ENCODE assay signal across 19 cellular contexts in genomic region chr11:122048401-122048800, GRCh38.
"Had no signal": no experiment of that assay in that cellular context is flagged by ENCODE, and none has a peak within 500 bp of the region (broad histone marks: within the 10 kb centered on the region; RNA-seq: fewer than 3 reads in every experiment).

No MANE protein-coding gene starts in this region.

- H3K4me1 ChIP-seq: gastrocnemius medialis, parathyroid adenoma, sigmoid colon, spleen, upper lobe of right lung had no signal

- H3K27ac ChIP-seq: gastrocnemius medialis, parathyroid adenoma, sigmoid colon, spleen, upper lobe of right lung had no signal

- H3K4me3 ChIP-seq: gastrocnemius medialis, sigmoid colon, spleen, upper lobe of right lung had no signal

- H3K36me3 ChIP-seq: gastrocnemius medialis, sigmoid colon, spleen, upper lobe of right lung had no signal

- H3K79me2 ChIP-seq: parathyroid adenoma had no signal

- H3K9me3 ChIP-seq: gastrocnemius medialis, sigmoid colon, upper lobe of right lung had no signal

- H3K9ac ChIP-seq: parathyroid adenoma had no signal

- H2AFZ ChIP-seq: parathyroid adenoma had no signal

- DNase-seq: activated B cell treated with CpG ODN at 0.5 μM for 24 hours; activated CD4-positive, alpha-beta memory T cell treated with anti-CD3 and anti-CD28 coated beads for 36 hours; activated CD4-positive, alpha-beta T cell treated with anti-CD3 and anti-CD28 coated beads for 4 hours; activated naive CD4-positive, alpha-beta T cell treated with Interleukin-2 at 50 U/mL for 16 hours; activated naive CD8-positive, alpha-beta T cell treated with anti-CD3 and anti-CD28 coated beads for 36 hours; activated T-cell treated with anti-CD3 and anti-CD28 coated beads, Interleukin-2, amount 50 U/mL, for 48 hours; amniotic stem cell; caudate nucleus; effector CD8-positive, alpha-beta T cell; gastrocnemius medialis; islet precursor cell; left cardiac atrium; sigmoid colon; spleen; stimulated activated CD4-positive, alpha-beta T cell treated with anti-CD3 and anti-CD28 coated beads, Interleukin-4, amount 100 ng/mL, for 1 hour; stimulated activated naive CD4-positive, alpha-beta T cell; T1000; upper lobe of right lung had no signal

- H3K27me3 ChIP-seq: gastrocnemius medialis, sigmoid colon, spleen, upper lobe of right lung had no signal

- ATAC-seq: gastrocnemius medialis, left cardiac atrium, upper lobe of right lung had no signal
